1 cellular context compared by ENCODE assay signal in genomic region chr4:80069108-80069836, GRCh38.
TF ChIP-seq lines count a peak whose summit lies in the region.

No MANE protein-coding gene starts in this region.

TF ChIP-seq in SK-N-SH treated with all-trans-retinoic acid at 6 μM for 48 hours, 23 proteins besides CTCF, POLR2A, EP300 and RAD21:
- TF ChIP-seq CREB5 (CRISPR knock-in tag; IDR thresholded peaks at IDR 0.05; ENCODE audit: low read depth) (peak; percentile 57; the same call in 1 of the 2 replicates), PATZ1 (CRISPR knock-in tag; IDR thresholded peaks at IDR 0.05; ENCODE audit: borderline replicate concordance) (peak; percentile 74; the same call in 1 of the 2 replicates), ESRRG (CRISPR knock-in tag; IDR thresholded peaks at IDR 0.05) (no peak), ISL1 (CRISPR knock-in tag; IDR thresholded peaks at IDR 0.05) (peak; percentile 98)
